Comparison of ENCODE assay signal across 35 cellular contexts in the genomic region with DNA sequence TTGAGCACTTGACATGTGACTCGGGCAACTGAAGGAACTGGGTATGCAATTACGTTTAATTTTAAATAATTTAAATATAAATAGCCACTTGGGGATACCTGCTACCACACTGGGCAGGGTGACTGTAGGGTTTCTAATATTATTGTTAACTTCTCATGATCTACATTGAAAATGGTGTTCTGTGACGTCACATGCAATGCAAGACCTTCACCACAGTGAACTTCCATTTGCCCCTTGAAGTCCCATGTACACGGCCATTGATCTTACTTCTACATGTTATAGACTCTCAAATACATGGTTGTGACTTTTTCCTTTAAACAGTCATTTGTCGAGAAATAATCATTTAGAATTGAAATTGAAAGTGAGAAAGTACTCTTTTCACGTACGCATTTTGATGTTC.
"Had no signal": no experiment of that assay in that cellular context is flagged by ENCODE, and none has a peak within 500 bp of the region (broad histone marks: within the 10 kb centered on the region; RNA-seq: fewer than 3 reads in every experiment).

No MANE protein-coding gene starts in this region.

- H3K36me3 ChIP-seq: MG63 had no signal

- H3K27me3 ChIP-seq: MG63 had no signal

- H3K4me3 ChIP-seq: MG63 had no signal

- DNase-seq: Karpas-422, Kasumi-1, MG63, MM.1S, MV-4-11, NCI-H1048, NCI-H1092, NCI-H1092 treated with DMSO at 0.1 percent for 48 hours, NCI-H1105, NCI-H1105 treated with DMSO at 0.1 percent for 48 hours, NCI-H1417, NCI-H1417 treated with DMSO at 0.1 percent for 48 hours, NCI-H1436, NCI-H1436 treated with DMSO at 0.1 percent for 48 hours, NCI-H146, NCI-H1694, NCI-H1694 treated with DMSO at 0.1 percent for 48 hours, NCI-H187, NCI-H187 treated with DMSO at 0.1 percent for 48 hours, NCI-H1930, NCI-H2029, NCI-H2029 treated with DMSO at 0.1 percent for 48 hours, NCI-H2081, NCI-H2081 treated with DMSO at 0.1 percent for 48 hours, NCI-H2107, NCI-H2171, NCI-H2171 treated with DMSO at 0.1 percent for 48 hours, NCI-H2227 treated with DMSO at 0.1 percent for 48 hours, NCI-H226, NCI-H345, NCI-H446, NCI-H446 treated with DMSO at 0.1 percent for 48 hours, NCI-H510A, NCI-H510A treated with DMSO at 0.1 percent for 48 hours, NCI-H524 had no signal

- H3K9me3 ChIP-seq: MG63 had no signal
